29 cellular contexts compared by ENCODE assay signal in genomic region chrX:130158311-130158710, GRCh38. TPM values are rescaled to one million over a fixed set of nuclear protein-coding genes. Genes with fewer than 3 reads are reported as not detected.
"Had no signal": no experiment of that assay in that cellular context is flagged by ENCODE, and none has a peak within 500 bp of the region (broad histone marks: within the 10 kb centered on the region; RNA-seq: fewer than 3 reads in every experiment).

No MANE protein-coding gene starts in this region.

- H3K36me3 Mint-ChIP-seq: activated naive CD4-positive, alpha-beta T cell treated with anti-CD3 and anti-CD28 coated beads, Interleukin-2, amount 50 U/mL, for 72 hours; activated naive CD8-positive, alpha-beta T cell treated with anti-CD3 and anti-CD28 coated beads, Interleukin-2, amount 10 ng/mL, durations not matched to agents 7 days and 5 days had no signal

- H3K36me3 ChIP-seq: ascending aorta, brain microvascular endothelial cell had no signal

- H3K4me1 ChIP-seq: ascending aorta had no signal

- DNase-seq: activated CD4-positive, alpha-beta memory T cell treated with anti-CD3 and anti-CD28 coated beads, Interleukin-2, amount 10 ng/mL, durations not matched to agents 7 days and 5 days; activated CD4-positive, alpha-beta T cell treated with anti-CD3 and anti-CD28 coated beads for 1 hour; activated CD4-positive, alpha-beta T cell treated with anti-CD3 and anti-CD28 coated beads for 4 hours; activated CD4-positive, alpha-beta T cell treated with anti-CD3 and anti-CD28 coated beads, Interleukin-2, amount 10 ng/mL, durations not matched to agents 7 days and 5 days; activated CD4-positive, alpha-beta T cell treated with anti-CD3 and anti-CD28 coated beads, Interleukin-2, amount 50 U/mL, for 4 hours; activated CD8-positive, alpha-beta memory T cell treated with anti-CD3 and anti-CD28 coated beads, Interleukin-2, amount 50 U/mL, for 48 hours; activated gamma-delta T cell; activated naive CD4-positive, alpha-beta T cell; activated naive CD4-positive, alpha-beta T cell treated with anti-CD3 and anti-CD28 coated beads, Interleukin-2, amount 10 ng/mL, durations not matched to agents 7 days and 5 days; activated naive CD8-positive, alpha-beta T cell treated with anti-CD3 and anti-CD28 coated beads, Interleukin-2, amount 10 ng/mL, durations not matched to agents 7 days and 5 days; activated T-cell treated with anti-CD3 and anti-CD28 coated beads for 4 hours; activated T-cell treated with anti-CD3 and anti-CD28 coated beads, Interleukin-2, amount 50 U/mL, for 4 hours; brain microvascular endothelial cell; dorsolateral prefrontal cortex; effector memory CD4-positive, alpha-beta T cell; endodermal cell; foreskin fibroblast; heart left ventricle; T-helper 1 cell; T-helper 17 cell had no signal

- H2AFZ ChIP-seq: hepatocyte had no signal

- H3K9me3 Mint-ChIP-seq: activated CD4-positive, alpha-beta memory T cell treated with anti-CD3 and anti-CD28 coated beads, Interleukin-2, amount 10 ng/mL, durations not matched to agents 7 days and 5 days; activated CD4-positive, alpha-beta T cell treated with anti-CD3 and anti-CD28 coated beads, Interleukin-2, amount 10 ng/mL, durations not matched to agents 7 days and 5 days; activated naive CD4-positive, alpha-beta T cell treated with anti-CD3 and anti-CD28 coated beads, Interleukin-2, amount 10 ng/mL, durations not matched to agents 7 days and 5 days; activated naive CD4-positive, alpha-beta T cell treated with anti-CD3 and anti-CD28 coated beads, Interleukin-2, amount 50 U/mL, for 72 hours; activated naive CD8-positive, alpha-beta T cell treated with anti-CD3 and anti-CD28 coated beads, Interleukin-2, amount 10 ng/mL, durations not matched to agents 7 days and 5 days; activated T-cell treated with anti-CD3 and anti-CD28 coated beads, Interleukin-2, amount 50 U/mL, for 4 hours; activated T-helper 1 cell treated with anti-CD3 and anti-CD28 coated beads, Interleukin-12 subunit alpha, Interleukin-12 subunit beta, Interleukin-2, Interleukin-4 antibody, amounts not matched to agents 30 ng/mL and 10 ng/mL and 1 ng/mL, durations not matched to agents 14 hours and 24 hours and 36 hours; central memory CD8-positive, alpha-beta T cell; dendritic cell treated with granulocyte-macrophage colony-stimulating factor and Interleukin-4, amounts not matched to agents 40 ng/mL and 50 ng/mL, for 4 days; WTC11 had no signal

- H3K9me3 ChIP-seq: ascending aorta, heart left ventricle had no signal

- H3K27me3 Mint-ChIP-seq: activated CD4-positive, alpha-beta memory T cell treated with anti-CD3 and anti-CD28 coated beads, Interleukin-2, amount 10 ng/mL, durations not matched to agents 7 days and 5 days; activated CD4-positive, alpha-beta T cell treated with anti-CD3 and anti-CD28 coated beads, Interleukin-2, amount 10 ng/mL, durations not matched to agents 7 days and 5 days; activated naive CD4-positive, alpha-beta T cell treated with anti-CD3 and anti-CD28 coated beads, Interleukin-2, amount 10 ng/mL, durations not matched to agents 7 days and 5 days; activated naive CD8-positive, alpha-beta T cell treated with anti-CD3 and anti-CD28 coated beads, Interleukin-2, amount 10 ng/mL, durations not matched to agents 7 days and 5 days; central memory CD8-positive, alpha-beta T cell; dendritic cell treated with granulocyte-macrophage colony-stimulating factor and Interleukin-4, amounts not matched to agents 40 ng/mL and 50 ng/mL, for 4 days; T-helper 17 cell had no signal

- ATAC-seq: activated T-cell treated with anti-CD3 and anti-CD28 coated beads, Interleukin-2, amount 50 U/mL, for 4 hours; esophagus mucosa; heart left ventricle; T-helper 17 cell; WTC11 had no signal

- H3K4me1 Mint-ChIP-seq: WTC11 had no signal

- H3K4me3 Mint-ChIP-seq: activated CD4-positive, alpha-beta memory T cell treated with anti-CD3 and anti-CD28 coated beads, Interleukin-2, amount 10 ng/mL, durations not matched to agents 7 days and 5 days; activated CD4-positive, alpha-beta T cell treated with anti-CD3 and anti-CD28 coated beads, Interleukin-2, amount 10 ng/mL, durations not matched to agents 7 days and 5 days; activated naive CD4-positive, alpha-beta T cell treated with anti-CD3 and anti-CD28 coated beads, Interleukin-2, amount 10 ng/mL, durations not matched to agents 7 days and 5 days; activated T-helper 1 cell treated with anti-CD3 and anti-CD28 coated beads, Interleukin-12 subunit alpha, Interleukin-12 subunit beta, Interleukin-2, Interleukin-4 antibody, amounts not matched to agents 30 ng/mL and 10 ng/mL and 1 ng/mL, durations not matched to agents 14 hours and 24 hours and 36 hours; central memory CD8-positive, alpha-beta T cell; dendritic cell treated with granulocyte-macrophage colony-stimulating factor and Interleukin-4, amounts not matched to agents 40 ng/mL and 50 ng/mL, for 4 days; endodermal cell; T-helper 17 cell; WTC11 had no signal

- H3K27ac ChIP-seq: ascending aorta, brain microvascular endothelial cell, coronary artery, dorsolateral prefrontal cortex, heart left ventricle, hepatocyte had no signal

- H3K27me3 ChIP-seq: ascending aorta, brain microvascular endothelial cell, heart left ventricle, hepatocyte had no signal

- H3K27ac Mint-ChIP-seq: activated CD4-positive, alpha-beta memory T cell treated with anti-CD3 and anti-CD28 coated beads, Interleukin-2, amount 10 ng/mL, durations not matched to agents 7 days and 5 days; activated CD4-positive, alpha-beta T cell treated with anti-CD3 and anti-CD28 coated beads, Interleukin-2, amount 10 ng/mL, durations not matched to agents 7 days and 5 days; activated naive CD4-positive, alpha-beta T cell treated with anti-CD3 and anti-CD28 coated beads, Interleukin-2, amount 10 ng/mL, durations not matched to agents 7 days and 5 days; activated naive CD4-positive, alpha-beta T cell treated with anti-CD3 and anti-CD28 coated beads, Interleukin-2, amount 50 U/mL, for 72 hours; activated T-helper 1 cell treated with anti-CD3 and anti-CD28 coated beads, Interleukin-12 subunit alpha, Interleukin-12 subunit beta, Interleukin-2, Interleukin-4 antibody, amounts not matched to agents 30 ng/mL and 10 ng/mL and 1 ng/mL, durations not matched to agents 14 hours and 24 hours and 36 hours; dendritic cell treated with granulocyte-macrophage colony-stimulating factor and Interleukin-4, amounts not matched to agents 40 ng/mL and 50 ng/mL, for 4 days; endodermal cell; WTC11 had no signal

- H3K4me3 ChIP-seq: ascending aorta, coronary artery, dorsolateral prefrontal cortex, heart left ventricle, hepatocyte had no signal

- H3K4me2 ChIP-seq: hepatocyte had no signal

RNA-seq across cellular contexts. Expression of gene RAB33A, which starts 13.5 kb away (rescaled TPM):
- total RNA-seq: endodermal cell had no signal
